Comparison of ENCODE assay signal across 17 cellular contexts in genomic region chr17:76388966-76389888, GRCh38. TPM values are rescaled to one million over a fixed set of nuclear protein-coding genes. Genes with fewer than 3 reads are reported as not detected.
DNase-seq lines count a peak whose midpoint lies in the region; ATAC-seq and FAIRE-seq lines count a peak whose summit lies in the region.
"Had no signal": no experiment of that assay in that cellular context is flagged by ENCODE, and none has a peak within 500 bp of the region (broad histone marks: within the 10 kb centered on the region; RNA-seq: fewer than 3 reads in every experiment).

No MANE protein-coding gene starts in this region.

- H3K36me3 ChIP-seq in HAP-1 (replicated peaks): peaks cover 25% of the 10 kb centered on the region
- peaks cover 27 to 60% of the 10 kb centered on the region in 2 donors for H3K36me3 ChIP-seq in neuronal stem cell (replicated peaks in 1 of 2; ENCODE audit: control insufficient read depth in 2 of 2, insufficient read depth in 2 of 2, low read length in 2 of 2)
- H3K36me3 ChIP-seq: prostate gland had no signal

- H3K18ac ChIP-seq in neuronal stem cell (ENCODE audit: low read length): peak overlapping the region; percentile 15

- no peaks in the 10 kb centered on the region for H3K27me3 Mint-ChIP-seq in activated CD8-positive, alpha-beta memory T cell treated with anti-CD3 and anti-CD28 coated beads, Interleukin-2, amount 10 ng/mL, durations not matched to agents 7 days and 5 days
- H3K27me3 Mint-ChIP-seq: activated CD4-positive, alpha-beta T cell treated with anti-CD3 and anti-CD28 coated beads, Interleukin-2, amount 10 ng/mL, durations not matched to agents 24 days and 14 days; CD4-positive, CD25-positive, alpha-beta regulatory T cell had no signal

- H4K8ac ChIP-seq in neuronal stem cell (ENCODE audit: low read depth, low read length): no peak overlapping the region

- no peak for ATAC-seq in GM18873 (IDR thresholded peaks at IDR 0.05; ENCODE audit: low FRiP score, unreplicated experiment)
- no peak for ATAC-seq in activated CD8-positive, alpha-beta memory T cell treated with anti-CD3 and anti-CD28 coated beads, Interleukin-2, amount 10 ng/mL, durations not matched to agents 7 days and 5 days
- ATAC-seq: left lung had no signal

- no peak overlapping the region for H3K4me3 Mint-ChIP-seq in activated CD8-positive, alpha-beta memory T cell treated with anti-CD3 and anti-CD28 coated beads, Interleukin-2, amount 10 ng/mL, durations not matched to agents 7 days and 5 days
- H3K4me3 Mint-ChIP-seq: activated CD4-positive, alpha-beta T cell treated with anti-CD3 and anti-CD28 coated beads, Interleukin-2, amount 10 ng/mL, durations not matched to agents 24 days and 14 days had no signal

- no peak overlapping the region for H3K23ac ChIP-seq in neuronal stem cell (ENCODE audit: low read depth, low read length, poor library complexity)

- H3K4me1 ChIP-seq in HAP-1: peaks cover 17% of the 10 kb centered on the region
- H3K4me1 ChIP-seq in neuronal stem cell (ENCODE audit: control insufficient read depth in 2 of 2, insufficient read depth in 1 of 2, low read depth in 1 of 2, low read length in 2 of 2): peaks cover 0 to 15% of the 10 kb centered on the region in 2 donors
- H3K4me1 ChIP-seq: prostate gland had no signal

- H3K9me3 Mint-ChIP-seq in activated CD8-positive, alpha-beta memory T cell treated with anti-CD3 and anti-CD28 coated beads, Interleukin-2, amount 10 ng/mL, durations not matched to agents 7 days and 5 days (ENCODE audit: low read depth): no peaks in the 10 kb centered on the region
- H3K9me3 Mint-ChIP-seq: activated CD4-positive, alpha-beta T cell treated with anti-CD3 and anti-CD28 coated beads, Interleukin-2, amount 10 ng/mL, durations not matched to agents 24 days and 14 days; CD4-positive, CD25-positive, alpha-beta regulatory T cell had no signal

- H3K36me3 Mint-ChIP-seq in activated CD8-positive, alpha-beta memory T cell treated with anti-CD3 and anti-CD28 coated beads, Interleukin-2, amount 10 ng/mL, durations not matched to agents 7 days and 5 days: peaks cover 2% of the 10 kb centered on the region

- H4K91ac ChIP-seq in neuronal stem cell (ENCODE audit: low read depth, low read length, poor library complexity): no peak overlapping the region

- H3K4me3 ChIP-seq in HAP-1 (no peak overlapping the region), neuronal stem cell (ENCODE audit: low read length in 2 of 2) (no peak overlapping the region)
- H3K4me3 ChIP-seq: left lung, prostate gland had no signal

- no peak overlapping the region for H3K27ac Mint-ChIP-seq in activated CD8-positive, alpha-beta memory T cell treated with anti-CD3 and anti-CD28 coated beads, Interleukin-2, amount 10 ng/mL, durations not matched to agents 7 days and 5 days

- no peak overlapping the region for H3K4ac ChIP-seq in neuronal stem cell (ENCODE audit: low read length)

- CTCF ChIA-PET in activated CD8-positive, alpha-beta memory T cell treated with anti-CD3 and anti-CD28 coated beads, Interleukin-2, amount 10 ng/mL, durations not matched to agents 7 days and 5 days (lab: Charles Lee): interaction anchor here (1.0 to 11.1 kb wide), 5 partner anchors 7 to 87 kb away, joined by 3 to 158 read pairs (median 6); no protein-coding TSS in a partner anchor

- peaks cover 11% of the 10 kb centered on the region for H3K4me1 Mint-ChIP-seq in activated CD8-positive, alpha-beta memory T cell treated with anti-CD3 and anti-CD28 coated beads, Interleukin-2, amount 10 ng/mL, durations not matched to agents 7 days and 5 days

- H2BK12ac ChIP-seq in neuronal stem cell (ENCODE audit: low read length): no peak overlapping the region

- no peak overlapping the region for H2BK15ac ChIP-seq in neuronal stem cell (ENCODE audit: low read length)

- peaks cover 7% of the 10 kb centered on the region for H3K79me1 ChIP-seq in neuronal stem cell (ENCODE audit: low read depth, low read length)

- DNase-seq in HAP-1 (ENCODE audit: low spot score in 2 of 2): peak; percentile 58 to 69
- peak; percentile 22 for DNase-seq in RCC 7860 (ENCODE audit: low spot score)
- peak; percentile 65 for DNase-seq in dermis blood vessel endothelial cell
- no peak for DNase-seq in neuronal stem cell (ENCODE audit: low spot score)
- DNase-seq in activated CD8-positive, alpha-beta memory T cell treated with anti-CD3 and anti-CD28 coated beads, Interleukin-2, amount 10 ng/mL, durations not matched to agents 7 days and 5 days: no peak
- DNase-seq in GM19239 (ENCODE audit: insufficient read length, low spot score): no peak
- no peak for DNase-seq in cerebellar cortex (ENCODE audit: low spot score)
- DNase-seq: activated CD4-positive, alpha-beta T cell treated with anti-CD3 and anti-CD28 coated beads, Interleukin-2, amount 10 ng/mL, durations not matched to agents 24 days and 14 days; activated T-cell treated with anti-CD3 and anti-CD28 coated beads, Interleukin-2, amount 50 U/mL, for 1 hour; CD4-positive, CD25-positive, alpha-beta regulatory T cell; left lung; SHP77 treated with DMSO at 0.1 percent for 48 hours; T-helper 9 cell had no signal

- in situ Hi-C loops in HAP-1 (cut with MboI; ENCODE audit: low sequenced_read_pairs): no loop called here

- no peak overlapping the region for H2BK120ac ChIP-seq in neuronal stem cell (ENCODE audit: low read depth, low read length)

- no peak overlapping the region for H2BK5ac ChIP-seq in neuronal stem cell (ENCODE audit: low read length)

- H3K9ac ChIP-seq in neuronal stem cell (ENCODE audit: low read depth, low read length, poor library complexity): peak overlapping the region; percentile 30

- no peak overlapping the region for H2AFZ ChIP-seq in neuronal stem cell (ENCODE audit: low read length)

- FAIRE-seq in RCC 7860 (lab: Jason Lieb, UNC) (no peak), GM19239 (lab: Jason Lieb, UNC) (no peak)
- FAIRE-seq: colon, GM12891 had no signal

- H3K27me3 ChIP-seq in HAP-1 (ENCODE audit: low read depth): peaks cover 12% of the 10 kb centered on the region
- peaks cover 2 to 10% (median 6%) of the 10 kb centered on the region in 3 experiments for H3K27me3 ChIP-seq in neuronal stem cell (ENCODE audit: control insufficient read depth in 3 of 3, insufficient read depth in 3 of 3, low read depth in 1 of 3, low read length in 3 of 3)

- H3K4me2 ChIP-seq in neuronal stem cell (ENCODE audit: insufficient read depth, low read length, poor library complexity, severe bottlenecking): no peak overlapping the region

- no CpG with 5 or more reads among the region's 16 CpGs for WGBS in neuronal stem cell (ENCODE audit: extremely low coverage in 2 of 2, insufficient read length in 2 of 2, insufficient replicate concordance in 1 of 2), 2 donors

- H3K27ac ChIP-seq in neuronal stem cell (replicated peaks; ENCODE audit: low read length): no peak overlapping the region
- H3K27ac ChIP-seq: left lung, prostate gland had no signal

- no peak overlapping the region for H3K14ac ChIP-seq in neuronal stem cell (ENCODE audit: low read length)

- H3K9me3 ChIP-seq in HAP-1 (no peaks in the 10 kb centered on the region), neuronal stem cell (replicated peaks in 1 of 2; ENCODE audit: control insufficient read depth in 2 of 2, insufficient read depth in 1 of 2, low read depth in 1 of 2, low read length in 2 of 2) (peaks cover 0 to 4% of the 10 kb centered on the region in 2 donors)
- H3K9me3 ChIP-seq: left lung, prostate gland had no signal

- H2AK5ac ChIP-seq in neuronal stem cell (ENCODE audit: low read depth, low read length): no peak overlapping the region

RNA-seq across cellular contexts. Expression of gene SPHK1, which starts 4.8 kb away (rescaled TPM):
- total RNA-seq in dermis blood vessel endothelial cell: 259 and 272 TPM in 2 replicates
- polyA plus RNA-seq in neuronal stem cell (2013, experiment 1 of 2): 13.3 TPM
- 13.0 TPM for polyA plus RNA-seq in neuronal stem cell (2013, experiment 2 of 2)
- 1 to 10 TPM; 5.4 to 8.4 TPM for total RNA-seq in activated CD8-positive, alpha-beta memory T cell treated with anti-CD3 and anti-CD28 coated beads, Interleukin-2, amount 10 ng/mL, durations not matched to agents 7 days and 5 days

RNA-seq across cellular contexts. Expression of gene PRPSAP1, which starts 35.5 kb away (rescaled TPM):
- total RNA-seq in dermis blood vessel endothelial cell: 128 and 131 TPM in 2 replicates
- polyA plus RNA-seq in neuronal stem cell (2013, experiment 1 of 2): 51.3 TPM
- 47.7 TPM for polyA plus RNA-seq in neuronal stem cell (2013, experiment 2 of 2)
- total RNA-seq in activated CD8-positive, alpha-beta memory T cell treated with anti-CD3 and anti-CD28 coated beads, Interleukin-2, amount 10 ng/mL, durations not matched to agents 7 days and 5 days: 10 to 100 TPM; 63.9 to 64.7 TPM

Comparison
In these comparisons a context has a peak if more than half of its experiments do, and no peak if none do; other contexts are left out.
1. DNase-seq: peak in HAP-1 (2 of 2), RCC 7860 (single experiment) and dermis blood vessel endothelial cell (single experiment); none in neuronal stem cell (single experiment), activated CD8-positive, alpha-beta memory T cell treated with anti-CD3 and anti-CD28 coated beads, Interleukin-2, amount 10 ng/mL, durations not matched to agents 7 days and 5 days (single experiment), GM19239 (single experiment) and cerebellar cortex (single experiment).
2. RNA of gene SPHK1, which starts 4.8 kb away (total RNA-seq): 259 to 272 TPM in dermis blood vessel endothelial cell; 5.4 to 8.4 TPM in activated CD8-positive, alpha-beta memory T cell treated with anti-CD3 and anti-CD28 coated beads, Interleukin-2, amount 10 ng/mL, durations not matched to agents 7 days and 5 days; every median in the first group is over 10 times any median in the second.